18 cellular contexts compared by ENCODE assay signal in the genomic region with DNA sequence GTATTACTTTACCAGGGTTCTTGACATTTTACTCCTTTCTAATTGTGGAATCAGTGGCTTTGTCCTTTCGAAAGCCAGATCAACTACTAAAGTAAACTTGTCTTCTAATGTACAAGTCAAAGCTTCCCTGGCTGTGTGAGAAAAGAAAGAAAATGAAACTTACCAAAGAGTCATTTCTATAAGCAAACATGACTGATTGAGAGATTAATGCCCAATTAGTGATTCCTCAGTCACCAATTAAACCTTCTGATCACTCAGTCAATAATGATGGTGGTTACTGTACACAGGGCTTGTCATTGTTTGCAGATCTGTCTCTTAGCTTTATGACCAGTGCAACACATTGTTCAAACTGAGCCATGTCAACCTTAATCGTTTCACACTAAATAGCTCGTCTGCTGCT.
A peak's percentile ranks its signal among the peaks of the same experiment; 100 is the strongest.
DNase-seq lines count a peak whose midpoint lies in the region; ATAC-seq, FAIRE-seq and TF ChIP-seq lines count a peak whose summit lies in the region.
"Had no signal": no experiment of that assay in that cellular context is flagged by ENCODE, and none has a peak within 500 bp of the region (broad histone marks: within the 10 kb centered on the region; RNA-seq: fewer than 3 reads in every experiment).

No MANE protein-coding gene starts in this region.

- TF ChIP-seq EP300 in SK-N-SH (IDR thresholded peaks at IDR 0.05; ENCODE audit: borderline replicate concordance in 1 of 2, low read depth in 1 of 2, low read length in 1 of 2), result no peak
- peak; percentile 85 to 93 for TF ChIP-seq EP300 in GM12878 (IDR thresholded peaks at IDR 0.05; ENCODE audit: borderline replicate concordance in 1 of 2, control insufficient read depth in 1 of 2, low read depth in 2 of 2, low read length in 2 of 2)

- in situ Hi-C loops in GM12878 (cut with MboI), result no loop called here
- in situ Hi-C loops in HAP-1 (cut with MboI; ENCODE audit: low sequenced_read_pairs), result no loop called here

- H3K27ac ChIP-seq in SK-N-SH (ENCODE audit: low read depth in 2 of 2, low read length in 1 of 2), result peak overlapping the region; percentile 79 to 87
- no peak overlapping the region for H3K27ac ChIP-seq in GM12878 (ENCODE audit: control insufficient read depth, insufficient read depth)
- H3K27ac ChIP-seq in Peyer's patch, result no peak overlapping the region
- H3K27ac ChIP-seq: stomach had no signal

- no peak overlapping the region for H3K4me3 Mint-ChIP-seq in type B pancreatic cell
- H3K4me3 Mint-ChIP-seq: CD14-positive monocyte, GM23338, mesothelial cell of epicardium, neural crest cell had no signal

- H2AFZ ChIP-seq in SK-N-SH (ENCODE audit: low read depth) (peak overlapping the region; percentile 82; the same call in 1 of the 2 replicates), GM12878 (ENCODE audit: control insufficient read depth, low read depth, low read length) (no peak overlapping the region)
- H2AFZ ChIP-seq: GM23338 had no signal

- peak overlapping the region; percentile 43; the same call in 1 of the 2 replicates for H3K9ac ChIP-seq in SK-N-SH
- H3K9ac ChIP-seq in GM12878 (ENCODE audit: control insufficient read depth, insufficient read depth, low read length), result no peak overlapping the region

- POLR2A ChIA-PET in SK-N-SH (lab: Yijun Ruan, JAX), result no interaction called here
- POLR2A ChIA-PET in GM12878 (lab: Charles Lee), result interaction anchor here (0.7 to 2.9 kb wide), 3 partner anchors 43 to 663 kb away, joined by 4 to 7 read pairs (median 4); no protein-coding TSS in a partner anchor

- TF ChIP-seq POLR2A in GM12878 (IDR thresholded peaks at IDR 0.05; ENCODE audit: low read depth, low read length), result no peak
- TF ChIP-seq POLR2A in Peyer's patch (IDR thresholded peaks at IDR 0.05), result no peak

- H3K36me3 ChIP-seq in SK-N-SH (replicated peaks in 1 of 2; ENCODE audit: control insufficient read depth in 1 of 2, insufficient read depth in 2 of 2, low read length in 1 of 2) (no peaks in the 10 kb centered on the region), GM12878 (ENCODE audit: control insufficient read depth in 2 of 2, insufficient read depth in 2 of 2, low read length in 1 of 2) (no peaks in the 10 kb centered on the region), Peyer's patch (no peaks in the 10 kb centered on the region), HAP-1 (replicated peaks) (no peaks in the 10 kb centered on the region)
- H3K36me3 ChIP-seq: stomach had no signal

- no TSS peak for BruUV-seq in GM12878 (replicated peaks; lab: Mats Ljungman, UMichigan)

- TF ChIP-seq RAD21 in SK-N-SH (IDR thresholded peaks at IDR 0.05; ENCODE audit: low read length), result no peak
- no peak for TF ChIP-seq RAD21 in GM12878 (IDR thresholded peaks at IDR 0.05; ENCODE audit: insufficient read depth, low read depth, low read length)

- TF ChIP-seq CTCF in SK-N-SH (IDR thresholded peaks at IDR 0.05) (no peak), GM12878 (IDR thresholded peaks at IDR 0.05 in 2 of 3, conservative IDR thresholded peaks at IDR 0.05 in 1 of 3; ENCODE audit: control insufficient read depth in 2 of 3, extremely low read depth in 1 of 3, insufficient read depth in 1 of 3, low read depth in 3 of 3, low read length in 3 of 3) (no peak), type B pancreatic cell (conservative IDR thresholded peaks at IDR 0.05) (no peak), Peyer's patch (IDR thresholded peaks at IDR 0.05) (no peak)

- H3K4me2 ChIP-seq in SK-N-SH (peak overlapping the region; percentile 56; the same call in 1 of the 2 replicates), GM12878 (ENCODE audit: control insufficient read depth, insufficient read depth) (no peak overlapping the region)
- H3K4me2 ChIP-seq: GM23338 had no signal

- H3K36me3 Mint-ChIP-seq in type B pancreatic cell, result no peaks in the 10 kb centered on the region
- H3K36me3 Mint-ChIP-seq: CD14-positive monocyte, mesothelial cell of epicardium had no signal

- H3K9me3 Mint-ChIP-seq in type B pancreatic cell, result no peaks in the 10 kb centered on the region

- no peak overlapping the region for H3K4me3 ChIP-seq in SK-N-SH (ENCODE audit: low read depth in 2 of 2, low read length in 1 of 2)
- H3K4me3 ChIP-seq in GM12878, result no peak overlapping the region
- no peak overlapping the region for H3K4me3 ChIP-seq in Peyer's patch
- no peak overlapping the region for H3K4me3 ChIP-seq in HAP-1
- H3K4me3 ChIP-seq: GM23338, stomach had no signal

- intact Hi-C loops in GM12878 (cut with micrococcal nuclease; ENCODE audit: unreplicated experiment), result loop anchor here (2.0 to 10.0 kb wide), 6 partner anchors 44 to 1171 kb away; partner anchors contain the start of gene CITED2

- no peaks in the 10 kb centered on the region; a peak in 2 of 4 replicates for H3K4me1 ChIP-seq in SK-N-SH (ENCODE audit: control insufficient read depth in 1 of 2, insufficient read depth in 2 of 2, low read depth in 1 of 2, low read length in 1 of 2)
- H3K4me1 ChIP-seq in GM12878 (ENCODE audit: control insufficient read depth, insufficient read depth, low read length), result no peaks in the 10 kb centered on the region
- no peaks in the 10 kb centered on the region for H3K4me1 ChIP-seq in Peyer's patch
- peaks cover 40% of the 10 kb centered on the region for H3K4me1 ChIP-seq in HAP-1

- no peak for ATAC-seq in SK-N-SH treated with all-trans-retinoic acid at 6 μM for 48 hours
- ATAC-seq in GM12878, result peak; percentile 89
- ATAC-seq: GM23338, right cardiac atrium had no signal

- 36% methylated on average over 3 of the region's 3 CpGs for WGBS in SK-N-SH (ENCODE audit: low lambda C conversion rate)
- WGBS in GM12878 (ENCODE audit: insufficient coverage, insufficient replicate concordance, low lambda C conversion rate, missing lambda C conversion rate), result 43% methylated on average over 3 of the region's 3 CpGs

- no peak for DNase-seq in SK-N-SH
- peak; percentile 78 for DNase-seq in NCI-H1417 treated with DMSO at 0.1 percent for 48 hours (lab: John Stamatoyannopoulos, UW)
- peak; percentile 69 for DNase-seq in GM12878 (ENCODE audit: low read depth, low spot score)
- DNase-seq in type B pancreatic cell (ENCODE audit: extremely low spot score, unreplicated experiment), result no peak
- DNase-seq in Ammon's horn (ENCODE audit: low spot score), result no peak
- DNase-seq in Peyer's patch, result no peak
- DNase-seq in HAP-1 (ENCODE audit: low spot score in 2 of 2), result no peak
- DNase-seq: aorta, right cardiac atrium, stomach, T1000 had no signal

- peak; percentile 88 for FAIRE-seq in GM12878 (lab: Jason Lieb, UNC)
- FAIRE-seq: colon, urothelium cell line had no signal

- H4K20me1 ChIP-seq in SK-N-SH (ENCODE audit: insufficient read depth) (no peaks in the 10 kb centered on the region), GM12878 (ENCODE audit: control insufficient read depth, insufficient read depth) (no peaks in the 10 kb centered on the region)

- peak overlapping the region; percentile 40 for H3K27ac Mint-ChIP-seq in type B pancreatic cell
- H3K27ac Mint-ChIP-seq: CD14-positive monocyte, GM23338, mesothelial cell of epicardium had no signal

- H3F3A ChIP-seq in SK-N-SH (replicated peaks; ENCODE audit: insufficient read depth), result peaks cover 19% of the 10 kb centered on the region

- no peaks in the 10 kb centered on the region for H3K9me2 ChIP-seq in SK-N-SH

- CTCF ChIA-PET in SK-N-SH (lab: Yijun Ruan, JAX) (no interaction called here), GM12878 (lab: Yijun Ruan, JAX) (interaction anchor here (1.0 to 1.4 kb wide), 2 partner anchors 60 to 665 kb away, joined by 3 read pairs; no protein-coding TSS in a partner anchor)

- no peaks in the 10 kb centered on the region for H3K27me3 ChIP-seq in SK-N-SH (ENCODE audit: insufficient read depth)
- no peaks in the 10 kb centered on the region for H3K27me3 ChIP-seq in GM12878 (replicated peaks in 1 of 2; ENCODE audit: control insufficient read depth in 2 of 2, insufficient read depth in 2 of 2, low read length in 1 of 2)
- no peaks in the 10 kb centered on the region for H3K27me3 ChIP-seq in Peyer's patch
- H3K27me3 ChIP-seq in HAP-1 (ENCODE audit: low read depth), result no peaks in the 10 kb centered on the region
- H3K27me3 ChIP-seq: stomach had no signal

- SMC1A ChIA-PET in GM12878 (lab: Charles Lee; ENCODE audit: uncharacterized antibody, unreplicated experiment), result interaction anchor here (0.5 to 1.8 kb wide), 10 partner anchors 11 to 942 kb away, joined by 3 to 6 read pairs (median 3); no protein-coding TSS in a partner anchor

- H3K27me3 Mint-ChIP-seq in type B pancreatic cell, result no peaks in the 10 kb centered on the region

- peaks cover 25% of the 10 kb centered on the region for H3K4me1 Mint-ChIP-seq in type B pancreatic cell (ENCODE audit: unreplicated experiment)
- H3K4me1 Mint-ChIP-seq: CD14-positive monocyte had no signal

- RAD21 ChIA-PET in GM12878 (lab: Charles Lee; ENCODE audit: unreplicated experiment), result interaction anchor here (0.9 to 1.9 kb wide), 10 partner anchors 8 to 1168 kb away, joined by 3 to 7 read pairs (median 4); partner anchors contain the start of gene CITED2

- H3K9me3 ChIP-seq in SK-N-SH (no peaks in the 10 kb centered on the region), GM12878 (replicated peaks; ENCODE audit: control insufficient read depth, insufficient read depth, low read length) (no peaks in the 10 kb centered on the region), Peyer's patch (no peaks in the 10 kb centered on the region), HAP-1 (no peaks in the 10 kb centered on the region)
- H3K9me3 ChIP-seq: stomach had no signal

- no peaks in the 10 kb centered on the region for H3K79me2 ChIP-seq in SK-N-SH (ENCODE audit: insufficient read depth)
- no peaks in the 10 kb centered on the region for H3K79me2 ChIP-seq in GM12878 (ENCODE audit: control insufficient read depth, insufficient read depth, low read length)

TF ChIP-seq in SK-N-SH, 30 proteins besides CTCF, POLR2A, EP300 and RAD21 (continues in another document):
- TF ChIP-seq EZH2phosphoT487 (IDR thresholded peaks at IDR 0.05; ENCODE audit: borderline replicate concordance, low read depth), result no peak
- no peak for TF ChIP-seq GATA2 (CRISPR knock-in tag; IDR thresholded peaks at IDR 0.05)

TF ChIP-seq in SK-N-SH treated with all-trans-retinoic acid at 6 μM for 48 hours, 23 proteins besides CTCF, POLR2A, EP300 and RAD21 (continues in another document):
- no peak for TF ChIP-seq TOX (CRISPR knock-in tag; IDR thresholded peaks at IDR 0.05; ENCODE audit: borderline replicate concordance)
- no peak for TF ChIP-seq TCF4 (CRISPR knock-in tag; IDR thresholded peaks at IDR 0.05; ENCODE audit: borderline replicate concordance)

TF ChIP-seq in GM12878, 131 proteins besides CTCF, POLR2A, EP300 and RAD21 (continues in another document):
- TF ChIP-seq MEF2B (IDR thresholded peaks at IDR 0.05; ENCODE audit: partially characterized antibody, poor library complexity, severe bottlenecking), result peak; percentile 75
- peak; percentile 58; the same call in 1 of the 2 replicates for TF ChIP-seq NR2F1 (conservative IDR thresholded peaks at IDR 0.05)
- peak in 1 of 2 experiments; percentile 39; a peak in 1 of 4 replicates for TF ChIP-seq CEBPB (IDR thresholded peaks at IDR 0.05; ENCODE audit: borderline replicate concordance in 1 of 2, low read depth in 2 of 2, low read length in 2 of 2)

Comparison
In these comparisons a context has a peak if more than half of its experiments do, and no peak if none do; other contexts are left out.
1. DNase-seq: peak in NCI-H1417 treated with DMSO at 0.1 percent for 48 hours (single experiment) and GM12878 (single experiment); none in SK-N-SH (single experiment), type B pancreatic cell (single experiment), Ammon's horn (single experiment), Peyer's patch (0 of 3) and HAP-1 (0 of 2).
2. H3K27ac ChIP-seq: peak in SK-N-SH (2 of 2); none in GM12878 (single experiment) and Peyer's patch (0 of 4).
3. Of the 26 proteins assayed by ChIP-seq in both GM12878 and SK-N-SH: peak only in GM12878: EP300, FOXM1, JUND, NFIC and PBX3; only in SK-N-SH: none; in both: none; in neither: 21.